8 cellular contexts compared by ENCODE assay signal in genomic region chr14:39266589-39266870, GRCh38. TPM values are rescaled to one million over a fixed set of nuclear protein-coding genes. Genes with fewer than 3 reads are reported as not detected.
DNase-seq lines count a peak whose midpoint lies in the region; ATAC-seq and TF ChIP-seq lines count a peak whose summit lies in the region.

No MANE protein-coding gene starts in this region.

- H3K36me3 Mint-ChIP-seq in activated CD4-positive, alpha-beta T cell treated with anti-CD3 and anti-CD28 coated beads, Interleukin-2, amount 10 ng/mL, durations not matched to agents 7 days and 5 days (ENCODE audit: low read depth), result peaks cover 27% of the 10 kb centered on the region

- intact Hi-C loops in PC-3 (cut with micrococcal nuclease) (loop anchor here (1.0 kb wide), 1 partner anchor 45 kb away; no protein-coding TSS in a partner anchor), mucosa of descending colon (cut with DNase I, micrococcal nuclease) (loop anchor here in 1 of 2 donors (10.0 kb wide), 1 partner anchor 152 kb away; the partner anchor contains the start of gene GEMIN2)

- WGBS in urinary bladder, result under 1% methylated on average over 28 of the region's 28 CpGs

- H3K36me3 ChIP-seq in PC-3 (ENCODE audit: low read depth, low read length) (peaks cover 6% of the 10 kb centered on the region; the same call in 1 of the 2 replicates), mucosa of descending colon (ENCODE audit: low read depth) (no peaks in the 10 kb centered on the region), urinary bladder (ENCODE audit: insufficient read depth) (no peaks in the 10 kb centered on the region)

- no peaks in the 10 kb centered on the region for H3K9me3 ChIP-seq in PC-3 (ENCODE audit: low read length)
- peaks cover 6% of the 10 kb centered on the region for H3K9me3 ChIP-seq in mucosa of descending colon

- no peaks in the 10 kb centered on the region for H3K27me3 ChIP-seq in PC-3 (ENCODE audit: low read length)

- H3K27me3 Mint-ChIP-seq in activated CD4-positive, alpha-beta T cell treated with anti-CD3 and anti-CD28 coated beads, Interleukin-2, amount 10 ng/mL, durations not matched to agents 7 days and 5 days, result no peaks in the 10 kb centered on the region

- POLR2A ChIA-PET in activated CD4-positive, alpha-beta T cell treated with anti-CD3 and anti-CD28 coated beads, Interleukin-2, amount 10 ng/mL, durations not matched to agents 7 days and 5 days (lab: Charles Lee), result no interaction called here
- POLR2A ChIA-PET in PC-3 (lab: Charles Lee; ENCODE audit: unreplicated experiment) (interaction anchor here (0.6 to 1.5 kb wide), 6 partner anchors 62 to 160 kb away, joined by 3 to 15 read pairs (median 5); partner anchors contain the start of genes GEMIN2 and TRAPPC6B), HEK293T (lab: Yijun Ruan, JAX) (interaction anchor here (0.8 to 2.3 kb wide), 8 partner anchors 13 to 165 kb away, joined by 3 to 13 read pairs (median 4); partner anchors contain the start of genes FBXO33, GEMIN2 and TRAPPC6B)

- TF ChIP-seq CTCF in PC-3 (conservative IDR thresholded peaks at IDR 0.05; ENCODE audit: low read depth, low read length), result no peak
- TF ChIP-seq CTCF in mucosa of descending colon (IDR thresholded peaks at IDR 0.05), result no peak

- H3K9me3 Mint-ChIP-seq in activated CD4-positive, alpha-beta T cell treated with anti-CD3 and anti-CD28 coated beads, Interleukin-2, amount 10 ng/mL, durations not matched to agents 7 days and 5 days, result peaks cover 12% of the 10 kb centered on the region

- ATAC-seq in HG02852 (IDR thresholded peaks at IDR 0.05; ENCODE audit: unreplicated experiment) (peak; percentile 37), PC-3 (peak; percentile 34; the same call in 1 of the 2 replicates), mucosa of descending colon (peak; percentile 90)

- no peaks in the 10 kb centered on the region for H4K20me1 ChIP-seq in PC-3 (ENCODE audit: low read length)

- H3K4me3 ChIP-seq in PC-3 (ENCODE audit: low read length) (peak overlapping the region; percentile 95), mucosa of descending colon (peak overlapping the region; percentile 82), urinary bladder (ENCODE audit: low read depth, low read length) (peak overlapping the region; percentile 89)

- H3K9me2 ChIP-seq in PC-3 (replicated peaks; ENCODE audit: low read length), result no peaks in the 10 kb centered on the region

- H3F3A ChIP-seq in PC-3 (ENCODE audit: low read length, unreplicated experiment), result no peaks in the 10 kb centered on the region

- H3K79me2 ChIP-seq in PC-3 (ENCODE audit: low read length), result peaks cover 49% of the 10 kb centered on the region

- H3K27ac ChIP-seq in PC-3 (ENCODE audit: low read length) (peak overlapping the region; percentile 83), urinary bladder (ENCODE audit: low read depth) (peak overlapping the region; percentile 99)

- peak; percentile 34 for DNase-seq in activated CD4-positive, alpha-beta T cell treated with anti-CD3 and anti-CD28 coated beads, Interleukin-2, amount 10 ng/mL, durations not matched to agents 7 days and 5 days
- no peak for DNase-seq in activated CD4-positive, alpha-beta T cell treated with anti-CD3 and anti-CD28 coated beads, Interleukin-2, amount 50 U/mL, for 4 hours
- DNase-seq in PC-3, result no peak
- peak; percentile 32 to 69 for DNase-seq in dermis microvascular lymphatic vessel endothelial cell (ENCODE audit: low read depth in 2 of 2)
- peak; percentile 89 to 91 (median 91) for DNase-seq in mucosa of descending colon
- no peak for DNase-seq in HEK293T (ENCODE audit: extremely low spot score)

- CTCF ChIA-PET in activated CD4-positive, alpha-beta T cell treated with anti-CD3 and anti-CD28 coated beads, Interleukin-2, amount 10 ng/mL, durations not matched to agents 7 days and 5 days (lab: Charles Lee), result interaction anchor here (1.0 to 1.7 kb wide), 5 partner anchors 10 to 166 kb away, joined by 4 to 6 read pairs (median 4); partner anchors contain the start of gene FBXO33
- CTCF ChIA-PET in PC-3 (lab: Charles Lee), result no interaction called here
- CTCF ChIA-PET in HEK293T (lab: Yijun Ruan, JAX), result no interaction called here

- peak overlapping the region; percentile 93 for H3K27ac Mint-ChIP-seq in activated CD4-positive, alpha-beta T cell treated with anti-CD3 and anti-CD28 coated beads, Interleukin-2, amount 10 ng/mL, durations not matched to agents 7 days and 5 days

- peak overlapping the region; percentile 88 for H3K4me2 ChIP-seq in PC-3 (ENCODE audit: low read length)

- H3K4me3 Mint-ChIP-seq in activated CD4-positive, alpha-beta T cell treated with anti-CD3 and anti-CD28 coated beads, Interleukin-2, amount 10 ng/mL, durations not matched to agents 7 days and 5 days, result peak overlapping the region; percentile 89

- H3K4me1 Mint-ChIP-seq in activated CD4-positive, alpha-beta T cell treated with anti-CD3 and anti-CD28 coated beads, Interleukin-2, amount 10 ng/mL, durations not matched to agents 7 days and 5 days, result peaks cover 49% of the 10 kb centered on the region

- BruUV-seq in PC-3 (replicated peaks; lab: Mats Ljungman, UMichigan), result no TSS peak

- peak overlapping the region; percentile 80 for H2AFZ ChIP-seq in PC-3 (ENCODE audit: low read length)

- H3K4me1 ChIP-seq in PC-3 (ENCODE audit: insufficient read depth, low read length) (peaks cover 27% of the 10 kb centered on the region), mucosa of descending colon (ENCODE audit: low read depth) (peaks cover 14% of the 10 kb centered on the region), urinary bladder (ENCODE audit: insufficient read depth) (no peaks in the 10 kb centered on the region)

- peak overlapping the region; percentile 88 for H3K9ac ChIP-seq in PC-3 (ENCODE audit: low read length)

TF ChIP-seq in HEK293T, 16 proteins besides CTCF, POLR2A, EP300 and RAD21:
- TF ChIP-seq BHLHE40 (IDR thresholded peaks at IDR 0.05; ENCODE audit: borderline replicate concordance) (no peak), ARNT (IDR thresholded peaks at IDR 0.05) (no peak), FOXK2 (IDR thresholded peaks at IDR 0.05) (no peak)

RNA-seq across cellular contexts. Expression of gene MIA2, which starts 32.8 kb away (rescaled TPM):
- 10 to 100 TPM; 25.5 to 28.2 TPM for total RNA-seq in activated CD4-positive, alpha-beta T cell treated with anti-CD3 and anti-CD28 coated beads, Interleukin-2, amount 10 ng/mL, durations not matched to agents 7 days and 5 days
- total RNA-seq in PC-3 (2014; rRNA removed) (11.8 and 12.3 TPM in 2 replicates), dermis microvascular lymphatic vessel endothelial cell (9.2 and 11.5 TPM in 2 replicates), mucosa of descending colon (10 to 100 TPM; 46.1 to 81.9 (median 51.7) TPM), urinary bladder (34.9 TPM)
- 13.5 TPM for polyA plus RNA-seq in urinary bladder

Comparison
In these comparisons a context has a peak if more than half of its experiments do, and no peak if none do; other contexts are left out.
1. DNase-seq: peak in activated CD4-positive, alpha-beta T cell treated with anti-CD3 and anti-CD28 coated beads, Interleukin-2, amount 10 ng/mL, durations not matched to agents 7 days and 5 days (single experiment), dermis microvascular lymphatic vessel endothelial cell (2 of 2) and mucosa of descending colon (3 of 3); none in activated CD4-positive, alpha-beta T cell treated with anti-CD3 and anti-CD28 coated beads, Interleukin-2, amount 50 U/mL, for 4 hours (0 of 2), PC-3 (single experiment) and HEK293T (single experiment).
2. ATAC-seq: peak in every context shown above with its lines; median percentile 90 in mucosa of descending colon; 37 in HG02852; 34 in PC-3.
3. Peak in every context shown above with its lines, with median percentiles within 50 percentile points of each other: H3K4me3 ChIP-seq.